ENCODE assay signal across 3 cellular contexts in the genomic region with DNA sequence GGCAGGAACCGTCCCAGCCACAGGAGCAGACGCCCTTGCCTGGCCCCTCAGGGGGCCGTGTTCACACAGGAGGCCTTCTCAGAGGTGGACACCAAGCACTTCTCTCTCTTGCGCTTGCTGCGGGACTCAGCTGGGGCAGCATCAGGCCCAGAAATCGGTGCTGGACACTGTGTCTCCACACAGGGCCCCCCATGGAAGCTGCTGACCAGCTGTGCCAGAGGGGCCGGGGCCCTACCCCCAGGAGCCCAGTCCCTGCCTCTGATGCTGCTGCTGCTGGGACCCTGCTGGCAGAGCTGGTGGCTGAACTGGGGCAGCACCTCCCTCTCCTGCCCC.
TF ChIP-seq lines count a peak whose summit lies in the region.

No MANE protein-coding gene starts in this region.

TF ChIP-seq in SK-N-SH, 30 proteins besides CTCF, POLR2A, EP300 and RAD21:
- TF ChIP-seq EZH2phosphoT487 (IDR thresholded peaks at IDR 0.05; ENCODE audit: borderline replicate concordance, low read depth) (no peak), RCOR1 (IDR thresholded peaks at IDR 0.05; ENCODE audit: low read length) (no peak), FOSL2 (IDR thresholded peaks at IDR 0.05; ENCODE audit: borderline replicate concordance, low read depth) (no peak), POLR2AphosphoS5 (IDR thresholded peaks at IDR 0.05; ENCODE audit: low read depth, low read length) (no peak), JUND (IDR thresholded peaks at IDR 0.05) (no peak), FOXM1 (IDR thresholded peaks at IDR 0.05; ENCODE audit: low read depth) (no peak), RXRA (IDR thresholded peaks at IDR 0.05; ENCODE audit: borderline replicate concordance, low read depth) (no peak), ELF1 (IDR thresholded peaks at IDR 0.05) (no peak), YY1 (IDR thresholded peaks at IDR 0.05; ENCODE audit: low read depth) (no peak), FOXJ3 (CRISPR knock-in tag; IDR thresholded peaks at IDR 0.05) (no peak), TAF1 (IDR thresholded peaks at IDR 0.05; ENCODE audit: borderline replicate concordance, low read depth, low read length) (no peak), GATA2 (CRISPR knock-in tag; IDR thresholded peaks at IDR 0.05) (no peak)
- TF ChIP-seq, protein P1, sequence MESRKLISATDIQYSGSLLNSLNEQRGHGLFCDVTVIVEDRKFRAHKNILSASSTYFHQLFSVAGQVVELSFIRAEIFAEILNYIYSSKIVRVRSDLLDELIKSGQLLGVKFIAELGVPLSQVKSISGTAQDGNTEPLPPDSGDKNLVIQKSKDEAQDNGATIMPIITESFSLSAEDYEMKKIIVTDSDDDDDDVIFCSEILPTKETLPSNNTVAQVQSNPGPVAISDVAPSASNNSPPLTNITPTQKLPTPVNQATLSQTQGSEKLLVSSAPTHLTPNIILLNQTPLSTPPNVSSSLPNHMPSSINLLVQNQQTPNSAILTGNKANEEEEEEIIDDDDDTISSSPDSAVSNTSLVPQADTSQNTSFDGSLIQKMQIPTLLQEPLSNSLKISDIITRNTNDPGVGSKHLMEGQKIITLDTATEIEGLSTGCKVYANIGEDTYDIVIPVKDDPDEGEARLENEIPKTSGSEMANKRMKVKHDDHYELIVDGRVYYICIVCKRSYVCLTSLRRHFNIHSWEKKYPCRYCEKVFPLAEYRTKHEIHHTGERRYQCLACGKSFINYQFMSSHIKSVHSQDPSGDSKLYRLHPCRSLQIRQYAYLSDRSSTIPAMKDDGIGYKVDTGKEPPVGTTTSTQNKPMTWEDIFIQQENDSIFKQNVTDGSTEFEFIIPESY (IDR thresholded peaks at IDR 0.05; ENCODE audit: borderline replicate concordance, low read depth): no peak
- TF ChIP-seq, protein P2, sequence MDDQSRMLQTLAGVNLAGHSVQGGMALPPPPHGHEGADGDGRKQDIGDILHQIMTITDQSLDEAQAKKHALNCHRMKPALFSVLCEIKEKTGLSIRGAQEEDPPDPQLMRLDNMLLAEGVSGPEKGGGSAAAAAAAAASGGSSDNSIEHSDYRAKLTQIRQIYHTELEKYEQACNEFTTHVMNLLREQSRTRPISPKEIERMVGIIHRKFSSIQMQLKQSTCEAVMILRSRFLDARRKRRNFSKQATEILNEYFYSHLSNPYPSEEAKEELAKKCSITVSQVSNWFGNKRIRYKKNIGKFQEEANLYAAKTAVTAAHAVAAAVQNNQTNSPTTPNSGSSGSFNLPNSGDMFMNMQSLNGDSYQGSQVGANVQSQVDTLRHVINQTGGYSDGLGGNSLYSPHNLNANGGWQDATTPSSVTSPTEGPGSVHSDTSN (IDR thresholded peaks at IDR 0.05): no peak
- TF ChIP-seq, protein P3, sequence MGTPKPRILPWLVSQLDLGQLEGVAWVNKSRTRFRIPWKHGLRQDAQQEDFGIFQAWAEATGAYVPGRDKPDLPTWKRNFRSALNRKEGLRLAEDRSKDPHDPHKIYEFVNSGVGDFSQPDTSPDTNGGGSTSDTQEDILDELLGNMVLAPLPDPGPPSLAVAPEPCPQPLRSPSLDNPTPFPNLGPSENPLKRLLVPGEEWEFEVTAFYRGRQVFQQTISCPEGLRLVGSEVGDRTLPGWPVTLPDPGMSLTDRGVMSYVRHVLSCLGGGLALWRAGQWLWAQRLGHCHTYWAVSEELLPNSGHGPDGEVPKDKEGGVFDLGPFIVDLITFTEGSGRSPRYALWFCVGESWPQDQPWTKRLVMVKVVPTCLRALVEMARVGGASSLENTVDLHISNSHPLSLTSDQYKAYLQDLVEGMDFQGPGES (IDR thresholded peaks at IDR 0.05; ENCODE audit: low read depth, low read length): no peak

TF ChIP-seq in SK-N-SH treated with all-trans-retinoic acid at 6 μM for 48 hours, 23 proteins besides CTCF, POLR2A, EP300 and RAD21:
- TF ChIP-seq, protein P4, sequence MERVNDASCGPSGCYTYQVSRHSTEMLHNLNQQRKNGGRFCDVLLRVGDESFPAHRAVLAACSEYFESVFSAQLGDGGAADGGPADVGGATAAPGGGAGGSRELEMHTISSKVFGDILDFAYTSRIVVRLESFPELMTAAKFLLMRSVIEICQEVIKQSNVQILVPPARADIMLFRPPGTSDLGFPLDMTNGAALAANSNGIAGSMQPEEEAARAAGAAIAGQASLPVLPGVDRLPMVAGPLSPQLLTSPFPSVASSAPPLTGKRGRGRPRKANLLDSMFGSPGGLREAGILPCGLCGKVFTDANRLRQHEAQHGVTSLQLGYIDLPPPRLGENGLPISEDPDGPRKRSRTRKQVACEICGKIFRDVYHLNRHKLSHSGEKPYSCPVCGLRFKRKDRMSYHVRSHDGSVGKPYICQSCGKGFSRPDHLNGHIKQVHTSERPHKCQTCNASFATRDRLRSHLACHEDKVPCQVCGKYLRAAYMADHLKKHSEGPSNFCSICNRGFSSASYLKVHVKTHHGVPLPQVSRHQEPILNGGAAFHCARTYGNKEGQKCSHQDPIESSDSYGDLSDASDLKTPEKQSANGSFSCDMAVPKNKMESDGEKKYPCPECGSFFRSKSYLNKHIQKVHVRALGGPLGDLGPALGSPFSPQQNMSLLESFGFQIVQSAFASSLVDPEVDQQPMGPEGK (CRISPR knock-in tag; IDR thresholded peaks at IDR 0.05; ENCODE audit: borderline replicate concordance): no peak

TF ChIP-seq in H1, 55 proteins besides CTCF, POLR2A, EP300 and RAD21:
- TF ChIP-seq BACH1 (IDR thresholded peaks at IDR 0.05; ENCODE audit: low read length) (no peak), GABPA (IDR thresholded peaks at IDR 0.05; ENCODE audit: borderline replicate concordance, insufficient read depth, low read length) (no peak), BCL11A (IDR thresholded peaks at IDR 0.05; ENCODE audit: low read depth in 2 of 2, low read length in 2 of 2) (no peak), CHD2 (IDR thresholded peaks at IDR 0.05; ENCODE audit: low read length) (no peak), CHD1 (IDR thresholded peaks at IDR 0.05; ENCODE audit: low read depth, low read length) (no peak), ASH2L (IDR thresholded peaks at IDR 0.05; ENCODE audit: low read length) (no peak), KDM4A (IDR thresholded peaks at IDR 0.05; ENCODE audit: low read depth, low read length, severe bottlenecking) (no peak), BRCA1 (IDR thresholded peaks at IDR 0.05; ENCODE audit: low read depth, low read length) (no peak), KDM5A (IDR thresholded peaks at IDR 0.05; ENCODE audit: low read length) (no peak), JUND (IDR thresholded peaks at IDR 0.05; ENCODE audit: low read length) (no peak)
- TF ChIP-seq, protein P5, sequence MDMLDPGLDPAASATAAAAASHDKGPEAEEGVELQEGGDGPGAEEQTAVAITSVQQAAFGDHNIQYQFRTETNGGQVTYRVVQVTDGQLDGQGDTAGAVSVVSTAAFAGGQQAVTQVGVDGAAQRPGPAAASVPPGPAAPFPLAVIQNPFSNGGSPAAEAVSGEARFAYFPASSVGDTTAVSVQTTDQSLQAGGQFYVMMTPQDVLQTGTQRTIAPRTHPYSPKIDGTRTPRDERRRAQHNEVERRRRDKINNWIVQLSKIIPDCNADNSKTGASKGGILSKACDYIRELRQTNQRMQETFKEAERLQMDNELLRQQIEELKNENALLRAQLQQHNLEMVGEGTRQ (IDR thresholded peaks at IDR 0.05; ENCODE audit: low read length): no peak
